9 cellular contexts compared by ENCODE assay signal in the genomic region with DNA sequence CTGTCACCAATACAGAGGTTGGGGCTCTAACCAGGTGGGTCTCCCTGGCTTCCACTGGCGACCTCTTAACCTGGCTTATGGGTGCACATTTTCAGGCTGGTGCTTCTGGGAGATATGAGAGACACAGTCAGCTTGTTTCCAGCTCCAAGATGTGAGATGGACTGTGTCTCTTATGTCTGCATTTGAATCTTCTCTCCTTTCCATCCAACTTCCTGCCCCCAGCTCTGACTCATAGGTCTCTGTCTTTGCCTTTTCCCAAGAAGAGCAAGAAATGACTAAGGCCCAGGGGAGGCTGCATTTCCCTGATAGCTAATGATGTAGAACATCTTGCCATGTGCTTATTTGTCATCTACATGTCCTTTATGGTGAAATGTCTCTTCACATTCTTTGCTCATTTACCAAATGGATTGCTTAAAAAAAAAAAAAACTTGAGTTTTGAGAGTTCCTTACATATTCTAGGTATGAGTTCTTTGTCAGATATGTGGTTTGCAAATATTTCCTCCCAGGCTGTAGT. TPM values are rescaled to one million over a fixed set of nuclear protein-coding genes. Genes with fewer than 3 reads are reported as not detected.
DNase-seq lines count a peak whose midpoint lies in the region; ATAC-seq, FAIRE-seq and TF ChIP-seq lines count a peak whose summit lies in the region.
"Had no signal": no experiment of that assay in that cellular context is flagged by ENCODE, and none has a peak within 500 bp of the region (broad histone marks: within the 10 kb centered on the region; RNA-seq: fewer than 3 reads in every experiment).

No MANE protein-coding gene starts in this region.

- H3K18ac ChIP-seq in neuronal stem cell (ENCODE audit: low read length), result no peak overlapping the region

- H3K4me1 ChIP-seq in RWPE2 (ENCODE audit: insufficient read depth, poor library complexity, severe bottlenecking), result no peaks in the 10 kb centered on the region
- no peaks in the 10 kb centered on the region for H3K4me1 ChIP-seq in neuronal stem cell (ENCODE audit: control insufficient read depth in 2 of 2, insufficient read depth in 1 of 2, low read depth in 1 of 2, low read length in 2 of 2)

- no peak overlapping the region for H3K4me3 Mint-ChIP-seq in naive thymus-derived CD8-positive, alpha-beta T cell
- H3K4me3 Mint-ChIP-seq: memory B cell had no signal

- DNase-seq in GM03348 (ENCODE audit: low spot score), result peak; percentile 44
- no peak for DNase-seq in RWPE2 (ENCODE audit: low spot score)
- DNase-seq in bronchial epithelial cell (ENCODE audit: low read depth), result peak; percentile 80
- peak; percentile 50 to 58 (median 50) for DNase-seq in stimulated activated CD4-positive, alpha-beta T cell treated with anti-CD3 and anti-CD28 coated beads, Interleukin-12 subunit alpha, Interleukin-12 subunit beta, amount 100 ng/mL, for 48 hours (ENCODE audit: low read depth in 2 of 3, low spot score in 1 of 3)
- DNase-seq in naive thymus-derived CD8-positive, alpha-beta T cell, result no peak
- no peak for DNase-seq in neuronal stem cell (ENCODE audit: low spot score)
- DNase-seq in pons (ENCODE audit: low spot score), result no peak
- no peak for DNase-seq in frontal cortex (ENCODE audit: low spot score in 2 of 2)

- no CpG with 5 or more reads among the region's 1 CpG for WGBS in neuronal stem cell (ENCODE audit: extremely low coverage in 2 of 2, insufficient read length in 2 of 2, insufficient replicate concordance in 1 of 2), 2 donors

- H4K8ac ChIP-seq in neuronal stem cell (ENCODE audit: low read depth, low read length), result no peak overlapping the region

- no peak overlapping the region for H3K4me2 ChIP-seq in neuronal stem cell (ENCODE audit: insufficient read depth, low read length, poor library complexity, severe bottlenecking)

- H2AK5ac ChIP-seq in neuronal stem cell (ENCODE audit: low read depth, low read length), result no peak overlapping the region

- no peak overlapping the region for H2AFZ ChIP-seq in neuronal stem cell (ENCODE audit: low read length)

- FAIRE-seq in bronchial epithelial cell (lab: Jason Lieb, UNC) (no peak), frontal cortex (lab: Jason Lieb, UNC) (no peak)

- H3K27me3 ChIP-seq in RWPE2 (ENCODE audit: insufficient read depth, poor library complexity, severe bottlenecking) (no peaks in the 10 kb centered on the region), bronchial epithelial cell (ENCODE audit: control insufficient read depth, insufficient read depth, low read length) (no peaks in the 10 kb centered on the region), neuronal stem cell (ENCODE audit: control insufficient read depth in 3 of 3, insufficient read depth in 3 of 3, low read depth in 1 of 3, low read length in 3 of 3) (no peaks in the 10 kb centered on the region)

- peaks cover 0 to 3% (median 0%) of the 10 kb centered on the region in 5 donors for H3K27me3 Mint-ChIP-seq in naive thymus-derived CD8-positive, alpha-beta T cell
- H3K27me3 Mint-ChIP-seq: memory B cell had no signal

- no peak overlapping the region for H3K27ac Mint-ChIP-seq in naive thymus-derived CD8-positive, alpha-beta T cell
- H3K27ac Mint-ChIP-seq: memory B cell had no signal

- no peaks in the 10 kb centered on the region for H3K9me3 ChIP-seq in RWPE2 (ENCODE audit: severe bottlenecking)
- no peaks in the 10 kb centered on the region for H3K9me3 ChIP-seq in neuronal stem cell (replicated peaks in 1 of 2; ENCODE audit: control insufficient read depth in 2 of 2, insufficient read depth in 1 of 2, low read depth in 1 of 2, low read length in 2 of 2)

- no peak for TF ChIP-seq CTCF in RWPE2 (IDR thresholded peaks at IDR 0.05; ENCODE audit: poor library complexity, severe bottlenecking)
- no peak for TF ChIP-seq CTCF in bronchial epithelial cell (IDR thresholded peaks at IDR 0.05; ENCODE audit: insufficient read depth, low read length, severe bottlenecking)

- no peak overlapping the region for H3K9ac ChIP-seq in neuronal stem cell (ENCODE audit: low read depth, low read length, poor library complexity)

- no peak overlapping the region for H3K4ac ChIP-seq in neuronal stem cell (ENCODE audit: low read length)

- no peak overlapping the region for H2BK12ac ChIP-seq in neuronal stem cell (ENCODE audit: low read length)

- no peak overlapping the region for H3K14ac ChIP-seq in neuronal stem cell (ENCODE audit: low read length)

- no peak overlapping the region for H2BK120ac ChIP-seq in neuronal stem cell (ENCODE audit: low read depth, low read length)

- ATAC-seq in RWPE2 (ENCODE audit: low read depth), result peak; percentile 43; the same call in 2 of the 3 replicates
- ATAC-seq in naive thymus-derived CD8-positive, alpha-beta T cell, result no peak

- no peak overlapping the region for H4K91ac ChIP-seq in neuronal stem cell (ENCODE audit: low read depth, low read length, poor library complexity)

- no peak overlapping the region for H2BK15ac ChIP-seq in neuronal stem cell (ENCODE audit: low read length)

- POLR2A ChIA-PET in naive thymus-derived CD8-positive, alpha-beta T cell (lab: Charles Lee), result no interaction called here

- no peaks in the 10 kb centered on the region for H3K36me3 Mint-ChIP-seq in naive thymus-derived CD8-positive, alpha-beta T cell
- H3K36me3 Mint-ChIP-seq: memory B cell had no signal

- H2BK5ac ChIP-seq in neuronal stem cell (ENCODE audit: low read length), result no peak overlapping the region

- H3K4me3 ChIP-seq in RWPE2 (ENCODE audit: severe bottlenecking) (no peak overlapping the region), bronchial epithelial cell (ENCODE audit: low read depth, low read length) (no peak overlapping the region), neuronal stem cell (ENCODE audit: low read length in 2 of 2) (no peak overlapping the region)

- peak overlapping the region; percentile 48 for H3K27ac ChIP-seq in RWPE2 (ENCODE audit: poor library complexity, severe bottlenecking)
- H3K27ac ChIP-seq in neuronal stem cell (replicated peaks; ENCODE audit: low read length), result no peak overlapping the region

- peaks cover 3 to 17% (median 15%) of the 10 kb centered on the region in 4 donors for H3K4me1 Mint-ChIP-seq in naive thymus-derived CD8-positive, alpha-beta T cell

- H3K23ac ChIP-seq in neuronal stem cell (ENCODE audit: low read depth, low read length, poor library complexity), result no peak overlapping the region

- H3K36me3 ChIP-seq in RWPE2 (ENCODE audit: low read depth) (peaks cover 11% of the 10 kb centered on the region), bronchial epithelial cell (ENCODE audit: control insufficient read depth, insufficient read depth, low read length) (no peaks in the 10 kb centered on the region), neuronal stem cell (replicated peaks in 1 of 2; ENCODE audit: control insufficient read depth in 2 of 2, insufficient read depth in 2 of 2, low read length in 2 of 2) (peaks cover 2 to 6% of the 10 kb centered on the region in 2 donors)

- no peaks in the 10 kb centered on the region for H3K79me1 ChIP-seq in neuronal stem cell (ENCODE audit: low read depth, low read length)

- no peaks in the 10 kb centered on the region for H3K9me3 Mint-ChIP-seq in naive thymus-derived CD8-positive, alpha-beta T cell
- H3K9me3 Mint-ChIP-seq: memory B cell had no signal

RNA-seq across cellular contexts. Expression of a gene that starts 3.2 kb away (rescaled TPM):
- 109 and 144 TPM in 2 replicates for total RNA-seq in bronchial epithelial cell
- total RNA-seq in naive thymus-derived CD8-positive, alpha-beta T cell, result 100 to 1,000 TPM; 215 to 217 TPM
- 100 to 1,000 TPM; 383 to 458 (median 390) TPM for polyA plus RNA-seq in naive thymus-derived CD8-positive, alpha-beta T cell
- polyA plus RNA-seq in neuronal stem cell (2013, experiment 1 of 2), result 125 TPM
- polyA plus RNA-seq in neuronal stem cell (2013, experiment 2 of 2), result 121 TPM
- 86.0 TPM for total RNA-seq in frontal cortex

RNA-seq across cellular contexts. Expression of a gene that starts 11.8 kb away (rescaled TPM):
- total RNA-seq in bronchial epithelial cell (8.4 and 9.5 TPM in 2 replicates), frontal cortex (17.5 TPM)
- 10 to 100 TPM; 32.3 to 36.4 TPM for total RNA-seq in naive thymus-derived CD8-positive, alpha-beta T cell
- 10 to 100 TPM; 15.2 to 19.1 (median 17.2) TPM for polyA plus RNA-seq in naive thymus-derived CD8-positive, alpha-beta T cell
- 28.0 TPM for polyA plus RNA-seq in neuronal stem cell (2013, experiment 1 of 2)
- 28.5 TPM for polyA plus RNA-seq in neuronal stem cell (2013, experiment 2 of 2)

RNA-seq across cellular contexts. Expression of a gene that starts 32.5 kb away (rescaled TPM):
- total RNA-seq in bronchial epithelial cell (under 0.01 and 0.26 TPM in 2 replicates), frontal cortex (0.82 TPM)
- total RNA-seq in naive thymus-derived CD8-positive, alpha-beta T cell, result 10 to 100 TPM; 16.9 to 19.5 TPM
- 10 to 100 TPM in 2 of 3 donors, 1 to 10 TPM in 1; 5.4 to 12.7 (median 10.3) TPM for polyA plus RNA-seq in naive thymus-derived CD8-positive, alpha-beta T cell
- 0.25 TPM for polyA plus RNA-seq in neuronal stem cell (2013, experiment 1 of 2)
- 0.24 TPM for polyA plus RNA-seq in neuronal stem cell (2013, experiment 2 of 2)

RNA-seq across cellular contexts. Expression of a gene that starts 42.5 kb away (rescaled TPM):
- total RNA-seq in bronchial epithelial cell, result 0.26 TPM in 1 of 2 replicates, not detected in the other
- total RNA-seq in naive thymus-derived CD8-positive, alpha-beta T cell, result 1 to 10 TPM in 1 of 2 experiments, under 1 TPM in 1; 0.47 to 1.2 TPM
- 1 to 10 TPM in 1 of 3 donors, under 1 TPM in 2; 0.30 to 1.3 (median 0.95) TPM for polyA plus RNA-seq in naive thymus-derived CD8-positive, alpha-beta T cell
- polyA plus RNA-seq in neuronal stem cell (2013, experiment 1 of 2), result 3.6 TPM
- polyA plus RNA-seq in neuronal stem cell (2013, experiment 2 of 2), result 4.0 TPM
- 14.7 TPM for total RNA-seq in frontal cortex

Comparison
In these comparisons a context has a peak if more than half of its experiments do, and no peak if none do; other contexts are left out.
1. DNase-seq: peak in GM03348 (single experiment), bronchial epithelial cell (single experiment) and stimulated activated CD4-positive, alpha-beta T cell treated with anti-CD3 and anti-CD28 coated beads, Interleukin-12 subunit alpha, Interleukin-12 subunit beta, amount 100 ng/mL, for 48 hours (3 of 3); none in RWPE2 (single experiment), naive thymus-derived CD8-positive, alpha-beta T cell (0 of 10), neuronal stem cell (single experiment), pons (single experiment) and frontal cortex (0 of 2).